9 cellular contexts compared by ENCODE assay signal in genomic region chr14:100158566-100159106, GRCh38. TPM values are rescaled to one million over a fixed set of nuclear protein-coding genes. Genes with fewer than 3 reads are reported as not detected.
DNase-seq lines count a peak whose midpoint lies in the region; ATAC-seq and TF ChIP-seq lines count a peak whose summit lies in the region.
"Had no signal": no experiment of that assay in that cellular context is flagged by ENCODE, and none has a peak within 500 bp of the region (broad histone marks: within the 10 kb centered on the region; RNA-seq: fewer than 3 reads in every experiment).

No MANE protein-coding gene starts in this region.

- H3K36me3 Mint-ChIP-seq in activated CD4-positive, alpha-beta T cell treated with anti-CD3 and anti-CD28 coated beads, Interleukin-2, amount 10 ng/mL, durations not matched to agents 24 days and 14 days (ENCODE audit: low read depth), result no peaks in the 10 kb centered on the region
- H3K36me3 Mint-ChIP-seq in stimulated activated effector memory CD8-positive, alpha-beta T cell treated with anti-CD3 and anti-CD28 coated beads, Interleukin-12 subunit alpha, Interleukin-12 subunit beta, amount 100 ng/mL, for 72 hours, result peaks cover 7% of the 10 kb centered on the region

- no peak overlapping the region for H3K4me3 ChIP-seq in SU-DHL-6 (ENCODE audit: insufficient read depth, low read length, poor library complexity, severe bottlenecking)
- H3K4me3 ChIP-seq in iPS-15b (ENCODE audit: low read depth, low read length), result peak overlapping the region; percentile 60

- DNase-seq in activated CD4-positive, alpha-beta T cell treated with anti-CD3 and anti-CD28 coated beads, Interleukin-2, amount 10 ng/mL, durations not matched to agents 24 days and 14 days, result no peak
- DNase-seq in activated CD4-positive, alpha-beta T cell treated with anti-CD3 and anti-CD28 coated beads, Interleukin-2, amount 50 U/mL, for 4 hours, result no peak
- no peak for DNase-seq in stimulated activated effector memory CD8-positive, alpha-beta T cell treated with anti-CD3 and anti-CD28 coated beads, Interleukin-12 subunit alpha, Interleukin-12 subunit beta, amount 100 ng/mL, for 72 hours (ENCODE audit: low spot score in 2 of 2)
- DNase-seq in posterior vena cava (ENCODE audit: low spot score), result no peak
- no peak for DNase-seq in RWPE1 (ENCODE audit: low spot score)
- no peak for DNase-seq in RKO (ENCODE audit: low spot score)
- DNase-seq: AML-193 had no signal

- H3K4me2 ChIP-seq in SU-DHL-6 (ENCODE audit: low read depth, low read length, poor library complexity, severe bottlenecking), result peak overlapping the region; percentile 73

- 0 out of 2 replicates have a peak, but pooled peaks cover 3% of the 10 kb centered on the region for H3F3A ChIP-seq in SU-DHL-6 (ENCODE audit: insufficient read depth)

- POLR2A ChIA-PET in RWPE1 (lab: Yijun Ruan, JAX; ENCODE audit: low non-redundant PET), result interaction anchor here (0.6 kb wide), 1 partner anchor 68 kb away, joined by 3 read pairs; no protein-coding TSS in a partner anchor

- H2AFZ ChIP-seq in SU-DHL-6 (ENCODE audit: low read depth, low read length, severe bottlenecking), result no peak overlapping the region

- peaks cover 4% of the 10 kb centered on the region for H3K9me3 Mint-ChIP-seq in activated CD4-positive, alpha-beta T cell treated with anti-CD3 and anti-CD28 coated beads, Interleukin-2, amount 10 ng/mL, durations not matched to agents 24 days and 14 days
- H3K9me3 Mint-ChIP-seq in stimulated activated effector memory CD8-positive, alpha-beta T cell treated with anti-CD3 and anti-CD28 coated beads, Interleukin-12 subunit alpha, Interleukin-12 subunit beta, amount 100 ng/mL, for 72 hours, result peaks cover 6% of the 10 kb centered on the region

- no peaks in the 10 kb centered on the region for H3K4me1 ChIP-seq in iPS-15b (ENCODE audit: control insufficient read depth, insufficient read depth, low read length)

- H3K27ac ChIP-seq in SU-DHL-6 (ENCODE audit: low read depth, low read length), result no peak overlapping the region
- H3K27ac ChIP-seq in RWPE1, result no peak overlapping the region

- H3K9ac ChIP-seq in SU-DHL-6 (ENCODE audit: low read length) (no peak overlapping the region; the same call in 1 of the 2 replicates), iPS-15b (ENCODE audit: low read depth, low read length) (no peak overlapping the region)

- H3K4me1 Mint-ChIP-seq in activated CD4-positive, alpha-beta T cell treated with anti-CD3 and anti-CD28 coated beads, Interleukin-2, amount 10 ng/mL, durations not matched to agents 24 days and 14 days, result no peaks in the 10 kb centered on the region
- H3K4me1 Mint-ChIP-seq in stimulated activated effector memory CD8-positive, alpha-beta T cell treated with anti-CD3 and anti-CD28 coated beads, Interleukin-12 subunit alpha, Interleukin-12 subunit beta, amount 100 ng/mL, for 72 hours, result no peaks in the 10 kb centered on the region

- no peak for TF ChIP-seq CTCF in SU-DHL-6 (IDR thresholded peaks at IDR 0.05; ENCODE audit: insufficient read depth, low read length, poor library complexity, severe bottlenecking)
- no peak for TF ChIP-seq CTCF in RWPE1 (conservative IDR thresholded peaks at IDR 0.05; ENCODE audit: low read depth)

- CTCF ChIA-PET in RWPE1 (lab: Yijun Ruan, JAX), result no interaction called here

- H3K9me3 ChIP-seq in SU-DHL-6 (ENCODE audit: insufficient read depth, low read length) (no peaks in the 10 kb centered on the region), iPS-15b (ENCODE audit: control insufficient read depth, insufficient read depth, low read length) (no peaks in the 10 kb centered on the region)

- peak overlapping the region; percentile 64 for H3K4me3 Mint-ChIP-seq in activated CD4-positive, alpha-beta T cell treated with anti-CD3 and anti-CD28 coated beads, Interleukin-2, amount 10 ng/mL, durations not matched to agents 24 days and 14 days
- H3K4me3 Mint-ChIP-seq in stimulated activated effector memory CD8-positive, alpha-beta T cell treated with anti-CD3 and anti-CD28 coated beads, Interleukin-12 subunit alpha, Interleukin-12 subunit beta, amount 100 ng/mL, for 72 hours, result peak overlapping the region; percentile 52

- no peak for ATAC-seq in stimulated activated effector memory CD8-positive, alpha-beta T cell treated with anti-CD3 and anti-CD28 coated beads, Interleukin-12 subunit alpha, Interleukin-12 subunit beta, amount 100 ng/mL, for 72 hours

- H3K36me3 ChIP-seq in SU-DHL-6 (ENCODE audit: low read length), result no peaks in the 10 kb centered on the region
- H3K36me3 ChIP-seq in iPS-15b (ENCODE audit: control insufficient read depth, insufficient read depth, low read length), result no peaks in the 10 kb centered on the region

- H3K79me2 ChIP-seq in SU-DHL-6 (ENCODE audit: insufficient read depth, low read length), result no peaks in the 10 kb centered on the region

- peaks cover 34% of the 10 kb centered on the region for H3K27me3 Mint-ChIP-seq in activated CD4-positive, alpha-beta T cell treated with anti-CD3 and anti-CD28 coated beads, Interleukin-2, amount 10 ng/mL, durations not matched to agents 24 days and 14 days

- intact Hi-C loops in activated CD4-positive, alpha-beta T cell treated with anti-CD3 and anti-CD28 coated beads, Interleukin-2, amount 10 ng/mL, durations not matched to agents 24 days and 14 days (cut with micrococcal nuclease), result loop anchor here (2.0 kb wide), 1 partner anchor 56 kb away; no protein-coding TSS in a partner anchor
- intact Hi-C loops in posterior vena cava (cut with DNase I), result no loop called here

- no peaks in the 10 kb centered on the region for H4K20me1 ChIP-seq in SU-DHL-6 (ENCODE audit: low read depth, low read length)

- H3K9me2 ChIP-seq in SU-DHL-6 (replicated peaks; ENCODE audit: insufficient read depth, low read length), result no peaks in the 10 kb centered on the region

- H3K27me3 ChIP-seq in SU-DHL-6 (ENCODE audit: low read length) (no peaks in the 10 kb centered on the region), iPS-15b (ENCODE audit: control insufficient read depth, insufficient read depth, low read length) (peaks cover 48% of the 10 kb centered on the region)

- no peak overlapping the region for H3K27ac Mint-ChIP-seq in activated CD4-positive, alpha-beta T cell treated with anti-CD3 and anti-CD28 coated beads, Interleukin-2, amount 10 ng/mL, durations not matched to agents 24 days and 14 days
- no peak overlapping the region for H3K27ac Mint-ChIP-seq in stimulated activated effector memory CD8-positive, alpha-beta T cell treated with anti-CD3 and anti-CD28 coated beads, Interleukin-12 subunit alpha, Interleukin-12 subunit beta, amount 100 ng/mL, for 72 hours

RNA-seq across cellular contexts. Expression of gene DEGS2, which starts 0.8 kb away (rescaled TPM):
- total RNA-seq in activated CD4-positive, alpha-beta T cell treated with anti-CD3 and anti-CD28 coated beads, Interleukin-2, amount 10 ng/mL, durations not matched to agents 24 days and 14 days, result 0.09 and 0.35 TPM in 2 replicates
- total RNA-seq in posterior vena cava, result 1 to 10 TPM in 1 of 2 donors, under 1 TPM in 1; 0.10 to 1.2 TPM
